8 cellular contexts compared by ENCODE assay signal in the genomic region with DNA sequence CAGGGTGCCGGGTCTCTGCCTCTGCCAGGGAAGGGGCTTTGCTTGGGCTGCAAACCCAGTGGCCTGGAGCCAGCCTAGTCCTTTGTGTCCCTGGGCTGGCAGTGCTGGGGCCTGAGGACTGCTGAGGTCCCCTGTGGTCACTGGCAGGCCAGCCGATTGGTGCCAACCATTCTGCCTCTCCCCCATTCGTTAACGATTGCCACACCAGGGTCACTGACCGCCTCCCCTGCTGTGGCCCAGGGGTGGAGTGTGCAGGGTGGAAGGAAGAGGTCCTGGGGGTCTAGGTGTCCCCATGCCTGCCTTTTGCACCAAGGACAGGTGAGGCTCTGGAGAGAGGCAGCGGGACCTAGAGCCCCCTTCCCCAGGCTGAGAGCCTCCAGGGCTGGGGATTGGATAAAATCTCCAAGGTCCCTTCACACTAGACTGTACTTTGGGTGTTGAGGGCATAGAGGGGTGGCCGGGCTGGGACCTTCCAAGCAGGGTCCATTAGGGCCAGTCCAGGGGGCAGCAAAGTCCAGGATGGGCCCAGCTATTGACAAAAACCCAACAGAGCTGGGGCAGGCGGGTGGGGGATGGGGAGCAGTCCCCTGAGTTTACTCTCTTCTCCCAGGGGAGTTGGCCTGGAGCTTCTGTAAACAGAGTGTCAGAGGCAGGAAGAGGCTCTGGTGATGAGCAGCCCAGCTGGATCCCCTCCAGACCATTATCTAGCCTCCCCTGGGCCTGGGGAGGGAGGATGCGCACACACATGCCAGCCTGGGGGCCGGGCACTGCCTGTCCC. TPM values are rescaled to one million over a fixed set of nuclear protein-coding genes. Genes with fewer than 3 reads are reported as not detected.
DNase-seq lines count a peak whose midpoint lies in the region; ATAC-seq, FAIRE-seq and TF ChIP-seq lines count a peak whose summit lies in the region.

No MANE protein-coding gene starts in this region.

- dilution Hi-C loops in endothelial cell of umbilical vein (cut with MboI; ENCODE audit: extremely low pct_ligation_motif_present, low sequenced_read_pairs): no loop called here

- no peak for ATAC-seq in activated CD8-positive, alpha-beta memory T cell treated with anti-CD3 and anti-CD28 coated beads, Interleukin-2, amount 10 ng/mL, durations not matched to agents 7 days and 5 days
- ATAC-seq in HG03521 (IDR thresholded peaks at IDR 0.05; ENCODE audit: unreplicated experiment) (no peak), HG03039 (IDR thresholded peaks at IDR 0.05; ENCODE audit: unreplicated experiment) (no peak)

- no peaks in the 10 kb centered on the region for H3K79me2 ChIP-seq in OCI-LY7 (ENCODE audit: insufficient read depth, low read depth, low read length)
- no peaks in the 10 kb centered on the region for H3K79me2 ChIP-seq in endothelial cell of umbilical vein (ENCODE audit: control insufficient read depth, insufficient read depth, low read length)
- H3K79me2 ChIP-seq in neural progenitor cell (ENCODE audit: low read depth): peaks cover 4% of the 10 kb centered on the region
- peaks cover 12% of the 10 kb centered on the region for H3K79me2 ChIP-seq in MM.1S (ENCODE audit: low read length)

- H3K4me1 ChIP-seq in HEK293 (ENCODE audit: control insufficient read depth, insufficient read depth, low read length) (peaks cover 21% of the 10 kb centered on the region), OCI-LY7 (ENCODE audit: insufficient read depth, low read length, poor library complexity, severe bottlenecking) (peaks cover 22% of the 10 kb centered on the region), endothelial cell of umbilical vein (ENCODE audit: control insufficient read depth, extremely low read depth, insufficient read depth, low read length) (peaks cover 6% of the 10 kb centered on the region), neural progenitor cell (peaks cover 45% of the 10 kb centered on the region), MM.1S (ENCODE audit: low read length) (no peaks in the 10 kb centered on the region)

- H3K27me3 ChIP-seq in endothelial cell of umbilical vein (ENCODE audit: control insufficient read depth in 2 of 2, insufficient read depth in 2 of 2, low read length in 2 of 2) (no peaks in the 10 kb centered on the region), neural progenitor cell (peaks cover 5% of the 10 kb centered on the region), MM.1S (replicated peaks; ENCODE audit: insufficient read depth, low read length) (no peaks in the 10 kb centered on the region)

- H3K4me2 ChIP-seq in OCI-LY7 (ENCODE audit: low read length) (peak overlapping the region; percentile 64), endothelial cell of umbilical vein (ENCODE audit: insufficient read depth, low read length) (peak overlapping the region; percentile 56), neural progenitor cell (peak overlapping the region; percentile 96), MM.1S (ENCODE audit: low read depth, low read length) (no peak overlapping the region)

- BruUV-seq in OCI-LY7 (replicated peaks; lab: Mats Ljungman, UMichigan): no TSS peak
- no TSS peak for BruUV-seq in endothelial cell of umbilical vein (replicated peaks; lab: Mats Ljungman, UMichigan)

- no peak for FAIRE-seq in endothelial cell of umbilical vein (lab: Jason Lieb, UNC)

- H3K9ac ChIP-seq in endothelial cell of umbilical vein (replicated peaks; ENCODE audit: extremely low read depth, insufficient read depth, low read length) (no peak overlapping the region), neural progenitor cell (no peak overlapping the region), MM.1S (ENCODE audit: low read length) (no peak overlapping the region)

- H3K4me3 ChIP-seq in HEK293 (ENCODE audit: low read depth, low read length) (peak overlapping the region; percentile 45), OCI-LY7 (ENCODE audit: low read depth, low read length, poor library complexity, severe bottlenecking) (no peak overlapping the region), endothelial cell of umbilical vein (replicated peaks in 1 of 3; ENCODE audit: insufficient read depth in 1 of 3, low read depth in 1 of 3, low read length in 3 of 3) (no peak overlapping the region), neural progenitor cell (peak overlapping the region; percentile 65), MM.1S (ENCODE audit: low read length) (no peak overlapping the region)

- H3F3A ChIP-seq in neural progenitor cell (ENCODE audit: low read depth) (peaks cover 31% of the 10 kb centered on the region), MM.1S (ENCODE audit: insufficient read depth, low read length) (no peaks in the 10 kb centered on the region)

- H3K36me3 ChIP-seq in HEK293 (ENCODE audit: control insufficient read depth in 2 of 2, insufficient read depth in 1 of 2, low read length in 2 of 2) (no peaks in the 10 kb centered on the region; a peak in 1 of 3 replicates), OCI-LY7 (ENCODE audit: insufficient read depth, low read length) (no peaks in the 10 kb centered on the region), endothelial cell of umbilical vein (ENCODE audit: control insufficient read depth in 2 of 2, extremely low read depth in 1 of 2, insufficient read depth in 2 of 2, low read length in 2 of 2) (no peaks in the 10 kb centered on the region), neural progenitor cell (no peaks in the 10 kb centered on the region), MM.1S (replicated peaks; ENCODE audit: insufficient read depth, low read length) (no peaks in the 10 kb centered on the region)

- H4K20me1 ChIP-seq in OCI-LY7 (ENCODE audit: insufficient read depth, low read length): peaks cover 6% of the 10 kb centered on the region; the same call in 1 of the 2 replicates
- H4K20me1 ChIP-seq in endothelial cell of umbilical vein (replicated peaks; ENCODE audit: control insufficient read depth, extremely low read depth, insufficient read depth, low read length): no peaks in the 10 kb centered on the region
- peaks cover 40% of the 10 kb centered on the region for H4K20me1 ChIP-seq in neural progenitor cell (ENCODE audit: low read depth)
- H4K20me1 ChIP-seq in MM.1S (ENCODE audit: insufficient read depth, low read length): no peaks in the 10 kb centered on the region

- no peak overlapping the region for H3K27ac Mint-ChIP-seq in neural progenitor cell
- H3K27ac Mint-ChIP-seq in activated CD8-positive, alpha-beta memory T cell treated with anti-CD3 and anti-CD28 coated beads, Interleukin-2, amount 10 ng/mL, durations not matched to agents 7 days and 5 days: no peak overlapping the region

- peaks cover 38% of the 10 kb centered on the region for H3K4me1 Mint-ChIP-seq in neural progenitor cell
- peaks cover 4% of the 10 kb centered on the region for H3K4me1 Mint-ChIP-seq in activated CD8-positive, alpha-beta memory T cell treated with anti-CD3 and anti-CD28 coated beads, Interleukin-2, amount 10 ng/mL, durations not matched to agents 7 days and 5 days

- H3K36me3 Mint-ChIP-seq in neural progenitor cell: no peaks in the 10 kb centered on the region
- H3K36me3 Mint-ChIP-seq in activated CD8-positive, alpha-beta memory T cell treated with anti-CD3 and anti-CD28 coated beads, Interleukin-2, amount 10 ng/mL, durations not matched to agents 7 days and 5 days: no peaks in the 10 kb centered on the region

- TF ChIP-seq CTCF in HEK293 (tag by site-specific recombination; IDR thresholded peaks at IDR 0.05) (no peak), OCI-LY7 (conservative IDR thresholded peaks at IDR 0.05; ENCODE audit: low read length) (no peak), endothelial cell of umbilical vein (IDR thresholded peaks at IDR 0.05; ENCODE audit: extremely low read depth in 1 of 2, insufficient read depth in 1 of 2, low read depth in 1 of 2, low read length in 2 of 2) (no peak), neural progenitor cell (IDR thresholded peaks at IDR 0.05) (no peak), MM.1S (IDR thresholded peaks at IDR 0.05; ENCODE audit: low read length) (no peak)

- H3K9me2 ChIP-seq in OCI-LY7 (ENCODE audit: insufficient read depth, low read length): no peaks in the 10 kb centered on the region
- H3K9me2 ChIP-seq in MM.1S (replicated peaks; ENCODE audit: insufficient read depth, low read length): no peaks in the 10 kb centered on the region

- TF ChIP-seq POLR2A in endothelial cell of umbilical vein (IDR thresholded peaks at IDR 0.05; ENCODE audit: low read depth, low read length): no peak

- peak overlapping the region; percentile 90 for H3K4me3 Mint-ChIP-seq in neural progenitor cell
- no peak overlapping the region for H3K4me3 Mint-ChIP-seq in activated CD8-positive, alpha-beta memory T cell treated with anti-CD3 and anti-CD28 coated beads, Interleukin-2, amount 10 ng/mL, durations not matched to agents 7 days and 5 days

- POLR2A ChIA-PET in HEK293 (lab: Yijun Ruan, JAX): interaction anchor here (0.5 to 1.5 kb wide), 3 partner anchors 14 to 705 kb away, joined by 3 to 4 read pairs (median 4); a partner anchor contains a TSS
- POLR2A ChIA-PET in OCI-LY7 (lab: Charles Lee): no interaction called here
- POLR2A ChIA-PET in endothelial cell of umbilical vein (lab: Charles Lee): no interaction called here

- no peaks in the 10 kb centered on the region for H3K9me3 ChIP-seq in HEK293 (ENCODE audit: control insufficient read depth, insufficient read depth, low read depth, low read length)
- H3K9me3 ChIP-seq in OCI-LY7 (ENCODE audit: low read length): no peaks in the 10 kb centered on the region
- H3K9me3 ChIP-seq in endothelial cell of umbilical vein (replicated peaks; ENCODE audit: control insufficient read depth, insufficient read depth, low read length): no peaks in the 10 kb centered on the region
- no peaks in the 10 kb centered on the region for H3K9me3 ChIP-seq in neural progenitor cell (ENCODE audit: low read depth)
- H3K9me3 ChIP-seq in MM.1S (replicated peaks; ENCODE audit: insufficient read depth, low read length): no peaks in the 10 kb centered on the region

- intact Hi-C loops in OCI-LY7 (cut with micrococcal nuclease; ENCODE audit: unreplicated experiment): no loop called here
- intact Hi-C loops in endothelial cell of umbilical vein (cut with micrococcal nuclease): no loop called here

- H2AFZ ChIP-seq in OCI-LY7 (ENCODE audit: low read length) (no peak overlapping the region), endothelial cell of umbilical vein (ENCODE audit: low read depth, low read length) (no peak overlapping the region), neural progenitor cell (replicated peaks) (no peak overlapping the region), MM.1S (ENCODE audit: low read length) (no peak overlapping the region)

- DNase-seq in OCI-LY7 (ENCODE audit: low spot score): peak; percentile 57
- DNase-seq in endothelial cell of umbilical vein (ENCODE audit: low read depth, low spot score): no peak
- DNase-seq in neural progenitor cell (ENCODE audit: low spot score): peak; percentile 47
- no peak for DNase-seq in activated CD8-positive, alpha-beta memory T cell treated with anti-CD3 and anti-CD28 coated beads, Interleukin-2, amount 10 ng/mL, durations not matched to agents 7 days and 5 days
- no peak for DNase-seq in MM.1S

- H3K9me3 Mint-ChIP-seq in neural progenitor cell: no peaks in the 10 kb centered on the region
- H3K9me3 Mint-ChIP-seq in activated CD8-positive, alpha-beta memory T cell treated with anti-CD3 and anti-CD28 coated beads, Interleukin-2, amount 10 ng/mL, durations not matched to agents 7 days and 5 days (ENCODE audit: low read depth): no peaks in the 10 kb centered on the region

- CTCF ChIA-PET in HEK293 (lab: Yijun Ruan, JAX): interaction anchor here (0.6 to 3.3 kb wide), 3 partner anchors 13 to 173 kb away, joined by 3 to 32 read pairs (median 12); no protein-coding TSS in a partner anchor
- CTCF ChIA-PET in OCI-LY7 (lab: Charles Lee; ENCODE audit: unreplicated experiment): no interaction called here
- CTCF ChIA-PET in endothelial cell of umbilical vein (lab: Charles Lee): interaction anchor here (1.3 to 3.3 kb wide), 3 partner anchors 14 to 31 kb away, joined by 3 to 11 read pairs (median 5); no protein-coding TSS in a partner anchor
- CTCF ChIA-PET in activated CD8-positive, alpha-beta memory T cell treated with anti-CD3 and anti-CD28 coated beads, Interleukin-2, amount 10 ng/mL, durations not matched to agents 7 days and 5 days (lab: Charles Lee): interaction anchor here (0.6 to 2.8 kb wide), 2 partner anchors 30 to 100 kb away, joined by 4 to 10 read pairs; a partner anchor contains a TSS

- H3K27ac ChIP-seq in HEK293 (ENCODE audit: extremely low read depth, low read depth, low read length): no peak overlapping the region; the same call in 1 of the 2 replicates
- H3K27ac ChIP-seq in OCI-LY7 (ENCODE audit: low read depth, low read length, poor library complexity, severe bottlenecking): no peak overlapping the region
- H3K27ac ChIP-seq in endothelial cell of umbilical vein (ENCODE audit: insufficient read depth, low read depth, low read length): no peak overlapping the region
- no peak overlapping the region for H3K27ac ChIP-seq in neural progenitor cell
- H3K27ac ChIP-seq in MM.1S (ENCODE audit: low read length): no peak overlapping the region

- H3K27me3 Mint-ChIP-seq in neural progenitor cell (ENCODE audit: insufficient read depth, low read depth): peaks cover 8% of the 10 kb centered on the region
- H3K27me3 Mint-ChIP-seq in activated CD8-positive, alpha-beta memory T cell treated with anti-CD3 and anti-CD28 coated beads, Interleukin-2, amount 10 ng/mL, durations not matched to agents 7 days and 5 days: no peaks in the 10 kb centered on the region

- no peaks in the 10 kb centered on the region for H3K9me1 ChIP-seq in endothelial cell of umbilical vein (replicated peaks; ENCODE audit: control insufficient read depth, extremely low read depth, insufficient read depth, low read length)

RNA-seq across cellular contexts. Expression of a gene that starts 1.1 kb away (rescaled TPM):
- not detected in 2 replicates for total RNA-seq in OCI-LY7 (2014; rRNA removed; shearing (Covaris generic))
- total RNA-seq in OCI-LY7 (2022) (not detected in 2 replicates), endothelial cell of umbilical vein (0.14 and 0.42 TPM in 2 replicates), neural progenitor cell (ENCODE audit: low replicate concordance) (3.1 and 7.5 TPM in 2 replicates)
- polyA plus RNA-seq in endothelial cell of umbilical vein: 0.41 and 0.57 TPM in 2 replicates
- 0.09 and 0.13 TPM in 2 replicates for polyA plus RNA-seq in endothelial cell of umbilical vein (2011; cell fraction: cytosol; rRNA removed)
- polyA plus RNA-seq in endothelial cell of umbilical vein (2011; cell fraction: nucleus; rRNA removed): 0.11 and 0.18 TPM in 2 replicates
- 0.11 and 0.20 TPM in 2 replicates for polyA plus RNA-seq in endothelial cell of umbilical vein (2012)
- polyA minus RNA-seq in endothelial cell of umbilical vein: 0.08 and 0.32 TPM in 2 replicates
- polyA minus RNA-seq in endothelial cell of umbilical vein (2011; cell fraction: cytosol; rRNA and poly(A)+ RNA removed): 1.3 TPM
- polyA minus RNA-seq in endothelial cell of umbilical vein (2011; cell fraction: nucleus; rRNA and poly(A)+ RNA removed): 0.29 and 0.43 TPM in 2 replicates
- not detected for total RNA-seq in activated CD8-positive, alpha-beta memory T cell treated with anti-CD3 and anti-CD28 coated beads, Interleukin-2, amount 10 ng/mL, durations not matched to agents 7 days and 5 days

RNA-seq across cellular contexts. Expression of a gene that starts 21.6 kb away (rescaled TPM):
- total RNA-seq in OCI-LY7 (2014; rRNA removed; shearing (Covaris generic)): 80.6 and 92.1 TPM in 2 replicates
- total RNA-seq in OCI-LY7 (2022) (77.4 and 82.4 TPM in 2 replicates), endothelial cell of umbilical vein (35.8 and 40.0 TPM in 2 replicates), neural progenitor cell (ENCODE audit: low replicate concordance) (17.0 and 40.8 TPM in 2 replicates)
- polyA plus RNA-seq in endothelial cell of umbilical vein: 67.2 and 76.2 TPM in 2 replicates
- 44.4 and 44.5 TPM in 2 replicates for polyA plus RNA-seq in endothelial cell of umbilical vein (2011; cell fraction: cytosol; rRNA removed)
- polyA plus RNA-seq in endothelial cell of umbilical vein (2011; cell fraction: nucleus; rRNA removed): 29.7 and 31.7 TPM in 2 replicates
- 30.5 and 35.6 TPM in 2 replicates for polyA plus RNA-seq in endothelial cell of umbilical vein (2012)
- polyA minus RNA-seq in endothelial cell of umbilical vein: 13.0 and 13.5 TPM in 2 replicates
- polyA minus RNA-seq in endothelial cell of umbilical vein (2011; cell fraction: cytosol; rRNA and poly(A)+ RNA removed): 10.9 TPM
- polyA minus RNA-seq in endothelial cell of umbilical vein (2011; cell fraction: nucleus; rRNA and poly(A)+ RNA removed): 10.6 and 12.3 TPM in 2 replicates
- 10 to 100 TPM; 47.5 to 49.4 TPM for total RNA-seq in activated CD8-positive, alpha-beta memory T cell treated with anti-CD3 and anti-CD28 coated beads, Interleukin-2, amount 10 ng/mL, durations not matched to agents 7 days and 5 days

RNA-seq across cellular contexts. Expression of a gene that starts 43.6 kb away (rescaled TPM):
- total RNA-seq in OCI-LY7 (2014; rRNA removed; shearing (Covaris generic)): 64.0 and 77.2 TPM in 2 replicates
- total RNA-seq in OCI-LY7 (2022) (112 and 115 TPM in 2 replicates), endothelial cell of umbilical vein (70.4 and 72.3 TPM in 2 replicates), neural progenitor cell (ENCODE audit: low replicate concordance) (6.8 and 21.8 TPM in 2 replicates)
- polyA plus RNA-seq in endothelial cell of umbilical vein: 42.5 and 57.1 TPM in 2 replicates
- 17.7 and 23.9 TPM in 2 replicates for polyA plus RNA-seq in endothelial cell of umbilical vein (2011; cell fraction: cytosol; rRNA removed)
- polyA plus RNA-seq in endothelial cell of umbilical vein (2011; cell fraction: nucleus; rRNA removed): 171 and 177 TPM in 2 replicates
- polyA plus RNA-seq in endothelial cell of umbilical vein (2012): 25.7 and 41.7 TPM in 2 replicates
- polyA minus RNA-seq in endothelial cell of umbilical vein: 47.0 and 61.5 TPM in 2 replicates
- 13.6 TPM for polyA minus RNA-seq in endothelial cell of umbilical vein (2011; cell fraction: cytosol; rRNA and poly(A)+ RNA removed)
- 65.1 and 94.9 TPM in 2 replicates for polyA minus RNA-seq in endothelial cell of umbilical vein (2011; cell fraction: nucleus; rRNA and poly(A)+ RNA removed)
- total RNA-seq in activated CD8-positive, alpha-beta memory T cell treated with anti-CD3 and anti-CD28 coated beads, Interleukin-2, amount 10 ng/mL, durations not matched to agents 7 days and 5 days: 100 to 1,000 TPM; 142 to 246 TPM

RNA-seq across cellular contexts. Expression of a gene that starts 52.9 kb away (rescaled TPM):
- 89.8 and 94.5 TPM in 2 replicates for total RNA-seq in OCI-LY7 (2014; rRNA removed; shearing (Covaris generic))
- total RNA-seq in OCI-LY7 (2022): 89.7 and 94.3 TPM in 2 replicates
- 40.6 and 45.4 TPM in 2 replicates for total RNA-seq in endothelial cell of umbilical vein
- polyA plus RNA-seq in endothelial cell of umbilical vein: 29.0 and 33.4 TPM in 2 replicates
- polyA plus RNA-seq in endothelial cell of umbilical vein (2011; cell fraction: cytosol; rRNA removed): 36.7 and 37.7 TPM in 2 replicates
- polyA plus RNA-seq in endothelial cell of umbilical vein (2011; cell fraction: nucleus; rRNA removed): 56.9 and 63.1 TPM in 2 replicates
- polyA plus RNA-seq in endothelial cell of umbilical vein (2012): 34.7 and 34.9 TPM in 2 replicates
- polyA minus RNA-seq in endothelial cell of umbilical vein: 24.4 and 27.6 TPM in 2 replicates
- polyA minus RNA-seq in endothelial cell of umbilical vein (2011; cell fraction: cytosol; rRNA and poly(A)+ RNA removed): 36.0 TPM
- 20.2 and 22.1 TPM in 2 replicates for polyA minus RNA-seq in endothelial cell of umbilical vein (2011; cell fraction: nucleus; rRNA and poly(A)+ RNA removed)
- 27.3 and 47.2 TPM in 2 replicates for total RNA-seq in neural progenitor cell (ENCODE audit: low replicate concordance)
- 10 to 100 TPM; 64.0 to 68.7 TPM for total RNA-seq in activated CD8-positive, alpha-beta memory T cell treated with anti-CD3 and anti-CD28 coated beads, Interleukin-2, amount 10 ng/mL, durations not matched to agents 7 days and 5 days

RNA-seq across cellular contexts. Expression of a gene that starts 56.9 kb away (rescaled TPM):
- total RNA-seq in OCI-LY7 (2014; rRNA removed; shearing (Covaris generic)): not detected in 2 replicates
- total RNA-seq in OCI-LY7 (2022): 0.08 TPM in 1 of 2 replicates, not detected in the other
- total RNA-seq in endothelial cell of umbilical vein: 10.1 and 11.3 TPM in 2 replicates
- 4.6 and 5.1 TPM in 2 replicates for polyA plus RNA-seq in endothelial cell of umbilical vein
- polyA plus RNA-seq in endothelial cell of umbilical vein (2011; cell fraction: cytosol; rRNA removed): 5.2 and 7.1 TPM in 2 replicates
- 4.7 and 5.8 TPM in 2 replicates for polyA plus RNA-seq in endothelial cell of umbilical vein (2011; cell fraction: nucleus; rRNA removed)
- 7.3 and 11.8 TPM in 2 replicates for polyA plus RNA-seq in endothelial cell of umbilical vein (2012)
- 2.0 and 3.2 TPM in 2 replicates for polyA minus RNA-seq in endothelial cell of umbilical vein
- 7.5 TPM for polyA minus RNA-seq in endothelial cell of umbilical vein (2011; cell fraction: cytosol; rRNA and poly(A)+ RNA removed)
- polyA minus RNA-seq in endothelial cell of umbilical vein (2011; cell fraction: nucleus; rRNA and poly(A)+ RNA removed): 1.0 and 2.9 TPM in 2 replicates
- 0.15 and 1.3 TPM in 2 replicates for total RNA-seq in neural progenitor cell (ENCODE audit: low replicate concordance)
- total RNA-seq in activated CD8-positive, alpha-beta memory T cell treated with anti-CD3 and anti-CD28 coated beads, Interleukin-2, amount 10 ng/mL, durations not matched to agents 7 days and 5 days: under 1 TPM; 0.55 to 0.63 TPM

Comparison
In these comparisons a context has a peak if more than half of its experiments do, and no peak if none do; other contexts are left out.
1. H3K4me3 ChIP-seq: peak in HEK293 (single experiment) and neural progenitor cell (single experiment); none in OCI-LY7 (single experiment), endothelial cell of umbilical vein (0 of 3) and MM.1S (single experiment).
2. DNase-seq: peak in OCI-LY7 (single experiment) and neural progenitor cell (single experiment); none in endothelial cell of umbilical vein (single experiment), activated CD8-positive, alpha-beta memory T cell treated with anti-CD3 and anti-CD28 coated beads, Interleukin-2, amount 10 ng/mL, durations not matched to agents 7 days and 5 days (single experiment) and MM.1S (single experiment).